In genomic region chr14:103124501-103125001, GRCh38 we compare ENCODE assay signal across 1 cellular context.
A peak's percentile ranks its signal among the peaks of the same experiment; 100 is the strongest.
TF ChIP-seq lines count a peak whose summit lies in the region.

No MANE protein-coding gene starts in this region.

TF ChIP-seq in GM12878, 131 proteins besides CTCF, POLR2A, EP300 and RAD21:
- 0 out of 2 replicates have a peak, but pooled peaks have one; percentile 2 for TF ChIP-seq CHD2 (IDR thresholded peaks at IDR 0.05; ENCODE audit: borderline replicate concordance, low read depth, low read length)
- TF ChIP-seq, protein P1, sequence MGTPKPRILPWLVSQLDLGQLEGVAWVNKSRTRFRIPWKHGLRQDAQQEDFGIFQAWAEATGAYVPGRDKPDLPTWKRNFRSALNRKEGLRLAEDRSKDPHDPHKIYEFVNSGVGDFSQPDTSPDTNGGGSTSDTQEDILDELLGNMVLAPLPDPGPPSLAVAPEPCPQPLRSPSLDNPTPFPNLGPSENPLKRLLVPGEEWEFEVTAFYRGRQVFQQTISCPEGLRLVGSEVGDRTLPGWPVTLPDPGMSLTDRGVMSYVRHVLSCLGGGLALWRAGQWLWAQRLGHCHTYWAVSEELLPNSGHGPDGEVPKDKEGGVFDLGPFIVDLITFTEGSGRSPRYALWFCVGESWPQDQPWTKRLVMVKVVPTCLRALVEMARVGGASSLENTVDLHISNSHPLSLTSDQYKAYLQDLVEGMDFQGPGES (IDR thresholded peaks at IDR 0.05): no peak
